1 cellular context compared by ENCODE assay signal in the genomic region with DNA sequence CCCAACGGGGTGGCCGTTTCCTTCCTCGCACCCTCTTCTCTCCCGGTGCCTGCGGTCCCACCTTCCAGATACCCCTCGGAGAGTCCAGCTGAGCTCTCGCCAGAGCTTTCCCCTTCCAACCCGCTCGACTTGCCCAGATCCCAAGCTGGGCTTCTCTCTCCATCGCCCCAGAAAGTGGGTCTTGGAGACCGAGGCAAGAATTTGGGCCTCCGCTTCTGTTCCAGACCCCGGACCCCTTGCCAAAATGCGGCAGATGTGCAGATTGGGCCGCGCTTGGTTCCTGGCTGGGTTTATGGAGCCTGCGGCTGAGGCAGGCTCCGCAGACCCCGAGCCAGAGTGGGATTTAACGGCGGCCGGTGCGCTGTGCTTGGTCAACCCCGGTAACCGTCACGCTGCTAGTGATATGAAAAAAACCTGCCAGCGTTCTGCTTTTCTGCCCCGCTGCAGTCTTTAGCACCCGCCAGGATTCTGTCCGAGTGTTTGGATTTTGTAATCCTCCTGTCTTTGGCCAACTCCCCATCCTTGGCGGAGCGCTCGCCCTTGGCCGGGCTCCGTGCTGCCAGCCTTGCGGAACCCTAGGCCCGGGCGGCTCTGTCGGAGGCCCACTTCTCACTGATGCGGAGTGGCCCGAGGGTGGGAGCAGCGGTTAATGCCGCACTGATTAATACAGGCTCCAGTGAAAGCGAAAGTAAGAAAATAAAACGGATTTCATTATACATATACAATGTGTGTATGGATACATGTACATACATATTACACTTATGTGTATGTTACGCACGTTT.
A peak's percentile ranks its signal among the peaks of the same experiment; 100 is the strongest.
TF ChIP-seq lines count a peak whose summit lies in the region.

No MANE protein-coding gene starts in this region.

TF ChIP-seq in GM23338, 12 proteins besides CTCF, POLR2A, EP300 and RAD21:
- TF ChIP-seq EZH2 (IDR thresholded peaks at IDR 0.05; ENCODE audit: low read depth, unreplicated experiment): peak; percentile 93
- TF ChIP-seq, protein P1, sequence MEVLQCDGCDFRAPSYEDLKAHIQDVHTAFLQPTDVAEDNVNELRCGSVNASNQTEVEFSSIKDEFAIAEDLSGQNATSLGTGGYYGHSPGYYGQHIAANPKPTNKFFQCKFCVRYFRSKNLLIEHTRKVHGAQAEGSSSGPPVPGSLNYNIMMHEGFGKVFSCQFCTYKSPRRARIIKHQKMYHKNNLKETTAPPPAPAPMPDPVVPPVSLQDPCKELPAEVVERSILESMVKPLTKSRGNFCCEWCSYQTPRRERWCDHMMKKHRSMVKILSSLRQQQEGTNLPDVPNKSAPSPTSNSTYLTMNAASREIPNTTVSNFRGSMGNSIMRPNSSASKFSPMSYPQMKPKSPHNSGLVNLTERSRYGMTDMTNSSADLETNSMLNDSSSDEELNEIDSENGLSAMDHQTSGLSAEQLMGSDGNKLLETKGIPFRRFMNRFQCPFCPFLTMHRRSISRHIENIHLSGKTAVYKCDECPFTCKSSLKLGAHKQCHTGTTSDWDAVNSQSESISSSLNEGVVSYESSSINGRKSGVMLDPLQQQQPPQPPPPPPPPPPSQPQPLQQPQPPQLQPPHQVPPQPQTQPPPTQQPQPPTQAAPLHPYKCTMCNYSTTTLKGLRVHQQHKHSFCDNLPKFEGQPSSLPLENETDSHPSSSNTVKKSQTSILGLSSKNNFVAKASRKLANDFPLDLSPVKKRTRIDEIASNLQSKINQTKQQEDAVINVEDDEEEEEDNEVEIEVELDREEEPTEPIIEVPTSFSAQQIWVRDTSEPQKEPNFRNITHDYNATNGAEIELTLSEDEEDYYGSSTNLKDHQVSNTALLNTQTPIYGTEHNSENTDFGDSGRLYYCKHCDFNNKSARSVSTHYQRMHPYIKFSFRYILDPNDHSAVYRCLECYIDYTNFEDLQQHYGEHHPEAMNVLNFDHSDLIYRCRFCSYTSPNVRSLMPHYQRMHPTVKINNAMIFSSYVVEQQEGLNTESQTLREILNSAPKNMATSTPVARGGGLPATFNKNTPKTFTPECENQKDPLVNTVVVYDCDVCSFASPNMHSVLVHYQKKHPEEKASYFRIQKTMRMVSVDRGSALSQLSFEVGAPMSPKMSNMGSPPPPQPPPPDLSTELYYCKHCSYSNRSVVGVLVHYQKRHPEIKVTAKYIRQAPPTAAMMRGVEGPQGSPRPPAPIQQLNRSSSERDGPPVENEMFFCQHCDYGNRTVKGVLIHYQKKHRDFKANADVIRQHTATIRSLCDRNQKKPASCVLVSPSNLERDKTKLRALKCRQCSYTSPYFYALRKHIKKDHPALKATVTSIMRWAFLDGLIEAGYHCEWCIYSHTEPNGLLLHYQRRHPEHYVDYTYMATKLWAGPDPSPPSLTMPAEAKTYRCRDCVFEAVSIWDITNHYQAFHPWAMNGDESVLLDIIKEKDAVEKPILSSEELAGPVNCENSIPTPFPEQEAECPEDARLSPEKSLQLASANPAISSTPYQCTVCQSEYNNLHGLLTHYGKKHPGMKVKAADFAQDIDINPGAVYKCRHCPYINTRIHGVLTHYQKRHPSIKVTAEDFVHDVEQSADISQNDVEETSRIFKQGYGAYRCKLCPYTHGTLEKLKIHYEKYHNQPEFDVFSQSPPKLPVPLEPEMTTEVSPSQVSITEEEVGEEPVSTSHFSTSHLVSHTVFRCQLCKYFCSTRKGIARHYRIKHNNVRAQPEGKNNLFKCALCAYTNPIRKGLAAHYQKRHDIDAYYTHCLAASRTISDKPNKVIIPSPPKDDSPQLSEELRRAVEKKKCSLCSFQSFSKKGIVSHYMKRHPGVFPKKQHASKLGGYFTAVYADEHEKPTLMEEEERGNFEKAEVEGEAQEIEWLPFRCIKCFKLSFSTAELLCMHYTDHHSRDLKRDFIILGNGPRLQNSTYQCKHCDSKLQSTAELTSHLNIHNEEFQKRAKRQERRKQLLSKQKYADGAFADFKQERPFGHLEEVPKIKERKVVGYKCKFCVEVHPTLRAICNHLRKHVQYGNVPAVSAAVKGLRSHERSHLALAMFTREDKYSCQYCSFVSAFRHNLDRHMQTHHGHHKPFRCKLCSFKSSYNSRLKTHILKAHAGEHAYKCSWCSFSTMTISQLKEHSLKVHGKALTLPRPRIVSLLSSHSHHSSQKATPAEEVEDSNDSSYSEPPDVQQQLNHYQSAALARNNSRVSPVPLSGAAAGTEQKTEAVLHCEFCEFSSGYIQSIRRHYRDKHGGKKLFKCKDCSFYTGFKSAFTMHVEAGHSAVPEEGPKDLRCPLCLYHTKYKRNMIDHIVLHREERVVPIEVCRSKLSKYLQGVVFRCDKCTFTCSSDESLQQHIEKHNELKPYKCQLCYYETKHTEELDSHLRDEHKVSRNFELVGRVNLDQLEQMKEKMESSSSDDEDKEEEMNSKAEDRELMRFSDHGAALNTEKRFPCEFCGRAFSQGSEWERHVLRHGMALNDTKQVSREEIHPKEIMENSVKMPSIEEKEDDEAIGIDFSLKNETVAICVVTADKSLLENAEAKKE (CRISPR knock-in tag; IDR thresholded peaks at IDR 0.05): no peak
